In genomic region chr15:40472171-40472727, GRCh38 we compare ENCODE assay signal across 1 cellular context.
TF ChIP-seq lines count a peak whose summit lies in the region.

No MANE protein-coding gene starts in this region.

TF ChIP-seq in H1, 55 proteins besides CTCF, POLR2A, EP300 and RAD21:
- TF ChIP-seq CBX8 (IDR thresholded peaks at IDR 0.05; ENCODE audit: borderline replicate concordance, low read depth, low read length) (no peak), TAF1 (IDR thresholded peaks at IDR 0.05; ENCODE audit: low read depth, low read length) (no peak), EGR1 (IDR thresholded peaks at IDR 0.05; ENCODE audit: borderline replicate concordance, low read depth, low read length) (no peak), KDM5A (IDR thresholded peaks at IDR 0.05; ENCODE audit: low read length) (no peak), NRF1 (IDR thresholded peaks at IDR 0.05; ENCODE audit: low read depth, low read length) (no peak), TCF12 (IDR thresholded peaks at IDR 0.05; ENCODE audit: low read depth, low read length) (no peak), CHD1 (IDR thresholded peaks at IDR 0.05; ENCODE audit: low read depth, low read length) (no peak), RNF2 (IDR thresholded peaks at IDR 0.05; ENCODE audit: borderline replicate concordance, low read depth, low read length, missing control alignments, poor library complexity, severe bottlenecking) (no peak), SP1 (IDR thresholded peaks at IDR 0.05; ENCODE audit: low read depth, low read length) (no peak), FOSL1 (IDR thresholded peaks at IDR 0.05; ENCODE audit: insufficient read depth, low read depth, low read length) (no peak), HDAC2 (IDR thresholded peaks at IDR 0.05; ENCODE audit: borderline replicate concordance in 1 of 2, low read depth in 2 of 2, low read length in 2 of 2) (no peak), SIX5 (IDR thresholded peaks at IDR 0.05; ENCODE audit: low read depth, low read length) (no peak), NANOG (IDR thresholded peaks at IDR 0.05; ENCODE audit: insufficient read depth, low read depth, low read length, poor library complexity, severe bottlenecking) (no peak), RBBP5 (IDR thresholded peaks at IDR 0.05; ENCODE audit: borderline replicate concordance, low read depth, low read length) (no peak), RXRA (IDR thresholded peaks at IDR 0.05; ENCODE audit: insufficient read depth, low read depth, low read length) (no peak), SIN3A (conservative IDR thresholded peaks at IDR 0.05 in 1 of 2, IDR thresholded peaks at IDR 0.05 in 1 of 2; ENCODE audit: low read depth in 1 of 2, low read length in 2 of 2) (no peak), PHF8 (conservative IDR thresholded peaks at IDR 0.05; ENCODE audit: low read depth, low read length) (no peak)
- TF ChIP-seq, protein P1, sequence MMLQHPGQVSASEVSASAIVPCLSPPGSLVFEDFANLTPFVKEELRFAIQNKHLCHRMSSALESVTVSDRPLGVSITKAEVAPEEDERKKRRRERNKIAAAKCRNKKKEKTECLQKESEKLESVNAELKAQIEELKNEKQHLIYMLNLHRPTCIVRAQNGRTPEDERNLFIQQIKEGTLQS (IDR thresholded peaks at IDR 0.05; ENCODE audit: insufficient read depth, low read depth, low read length), result no peak
- TF ChIP-seq, protein P2, sequence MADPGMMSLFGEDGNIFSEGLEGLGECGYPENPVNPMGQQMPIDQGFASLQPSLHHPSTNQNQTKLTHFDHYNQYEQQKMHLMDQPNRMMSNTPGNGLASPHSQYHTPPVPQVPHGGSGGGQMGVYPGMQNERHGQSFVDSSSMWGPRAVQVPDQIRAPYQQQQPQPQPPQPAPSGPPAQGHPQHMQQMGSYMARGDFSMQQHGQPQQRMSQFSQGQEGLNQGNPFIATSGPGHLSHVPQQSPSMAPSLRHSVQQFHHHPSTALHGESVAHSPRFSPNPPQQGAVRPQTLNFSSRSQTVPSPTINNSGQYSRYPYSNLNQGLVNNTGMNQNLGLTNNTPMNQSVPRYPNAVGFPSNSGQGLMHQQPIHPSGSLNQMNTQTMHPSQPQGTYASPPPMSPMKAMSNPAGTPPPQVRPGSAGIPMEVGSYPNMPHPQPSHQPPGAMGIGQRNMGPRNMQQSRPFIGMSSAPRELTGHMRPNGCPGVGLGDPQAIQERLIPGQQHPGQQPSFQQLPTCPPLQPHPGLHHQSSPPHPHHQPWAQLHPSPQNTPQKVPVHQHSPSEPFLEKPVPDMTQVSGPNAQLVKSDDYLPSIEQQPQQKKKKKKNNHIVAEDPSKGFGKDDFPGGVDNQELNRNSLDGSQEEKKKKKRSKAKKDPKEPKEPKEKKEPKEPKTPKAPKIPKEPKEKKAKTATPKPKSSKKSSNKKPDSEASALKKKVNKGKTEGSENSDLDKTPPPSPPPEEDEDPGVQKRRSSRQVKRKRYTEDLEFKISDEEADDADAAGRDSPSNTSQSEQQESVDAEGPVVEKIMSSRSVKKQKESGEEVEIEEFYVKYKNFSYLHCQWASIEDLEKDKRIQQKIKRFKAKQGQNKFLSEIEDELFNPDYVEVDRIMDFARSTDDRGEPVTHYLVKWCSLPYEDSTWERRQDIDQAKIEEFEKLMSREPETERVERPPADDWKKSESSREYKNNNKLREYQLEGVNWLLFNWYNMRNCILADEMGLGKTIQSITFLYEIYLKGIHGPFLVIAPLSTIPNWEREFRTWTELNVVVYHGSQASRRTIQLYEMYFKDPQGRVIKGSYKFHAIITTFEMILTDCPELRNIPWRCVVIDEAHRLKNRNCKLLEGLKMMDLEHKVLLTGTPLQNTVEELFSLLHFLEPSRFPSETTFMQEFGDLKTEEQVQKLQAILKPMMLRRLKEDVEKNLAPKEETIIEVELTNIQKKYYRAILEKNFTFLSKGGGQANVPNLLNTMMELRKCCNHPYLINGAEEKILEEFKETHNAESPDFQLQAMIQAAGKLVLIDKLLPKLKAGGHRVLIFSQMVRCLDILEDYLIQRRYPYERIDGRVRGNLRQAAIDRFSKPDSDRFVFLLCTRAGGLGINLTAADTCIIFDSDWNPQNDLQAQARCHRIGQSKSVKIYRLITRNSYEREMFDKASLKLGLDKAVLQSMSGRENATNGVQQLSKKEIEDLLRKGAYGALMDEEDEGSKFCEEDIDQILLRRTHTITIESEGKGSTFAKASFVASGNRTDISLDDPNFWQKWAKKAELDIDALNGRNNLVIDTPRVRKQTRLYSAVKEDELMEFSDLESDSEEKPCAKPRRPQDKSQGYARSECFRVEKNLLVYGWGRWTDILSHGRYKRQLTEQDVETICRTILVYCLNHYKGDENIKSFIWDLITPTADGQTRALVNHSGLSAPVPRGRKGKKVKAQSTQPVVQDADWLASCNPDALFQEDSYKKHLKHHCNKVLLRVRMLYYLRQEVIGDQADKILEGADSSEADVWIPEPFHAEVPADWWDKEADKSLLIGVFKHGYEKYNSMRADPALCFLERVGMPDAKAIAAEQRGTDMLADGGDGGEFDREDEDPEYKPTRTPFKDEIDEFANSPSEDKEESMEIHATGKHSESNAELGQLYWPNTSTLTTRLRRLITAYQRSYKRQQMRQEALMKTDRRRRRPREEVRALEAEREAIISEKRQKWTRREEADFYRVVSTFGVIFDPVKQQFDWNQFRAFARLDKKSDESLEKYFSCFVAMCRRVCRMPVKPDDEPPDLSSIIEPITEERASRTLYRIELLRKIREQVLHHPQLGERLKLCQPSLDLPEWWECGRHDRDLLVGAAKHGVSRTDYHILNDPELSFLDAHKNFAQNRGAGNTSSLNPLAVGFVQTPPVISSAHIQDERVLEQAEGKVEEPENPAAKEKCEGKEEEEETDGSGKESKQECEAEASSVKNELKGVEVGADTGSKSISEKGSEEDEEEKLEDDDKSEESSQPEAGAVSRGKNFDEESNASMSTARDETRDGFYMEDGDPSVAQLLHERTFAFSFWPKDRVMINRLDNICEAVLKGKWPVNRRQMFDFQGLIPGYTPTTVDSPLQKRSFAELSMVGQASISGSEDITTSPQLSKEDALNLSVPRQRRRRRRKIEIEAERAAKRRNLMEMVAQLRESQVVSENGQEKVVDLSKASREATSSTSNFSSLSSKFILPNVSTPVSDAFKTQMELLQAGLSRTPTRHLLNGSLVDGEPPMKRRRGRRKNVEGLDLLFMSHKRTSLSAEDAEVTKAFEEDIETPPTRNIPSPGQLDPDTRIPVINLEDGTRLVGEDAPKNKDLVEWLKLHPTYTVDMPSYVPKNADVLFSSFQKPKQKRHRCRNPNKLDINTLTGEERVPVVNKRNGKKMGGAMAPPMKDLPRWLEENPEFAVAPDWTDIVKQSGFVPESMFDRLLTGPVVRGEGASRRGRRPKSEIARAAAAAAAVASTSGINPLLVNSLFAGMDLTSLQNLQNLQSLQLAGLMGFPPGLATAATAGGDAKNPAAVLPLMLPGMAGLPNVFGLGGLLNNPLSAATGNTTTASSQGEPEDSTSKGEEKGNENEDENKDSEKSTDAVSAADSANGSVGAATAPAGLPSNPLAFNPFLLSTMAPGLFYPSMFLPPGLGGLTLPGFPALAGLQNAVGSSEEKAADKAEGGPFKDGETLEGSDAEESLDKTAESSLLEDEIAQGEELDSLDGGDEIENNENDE (IDR thresholded peaks at IDR 0.05; ENCODE audit: insufficient replicate concordance, low read length), result no peak
TF ChIP-seq in H1: peak in this region for 0.
